ENCODE assay signal across 8 cellular contexts in the genomic region with DNA sequence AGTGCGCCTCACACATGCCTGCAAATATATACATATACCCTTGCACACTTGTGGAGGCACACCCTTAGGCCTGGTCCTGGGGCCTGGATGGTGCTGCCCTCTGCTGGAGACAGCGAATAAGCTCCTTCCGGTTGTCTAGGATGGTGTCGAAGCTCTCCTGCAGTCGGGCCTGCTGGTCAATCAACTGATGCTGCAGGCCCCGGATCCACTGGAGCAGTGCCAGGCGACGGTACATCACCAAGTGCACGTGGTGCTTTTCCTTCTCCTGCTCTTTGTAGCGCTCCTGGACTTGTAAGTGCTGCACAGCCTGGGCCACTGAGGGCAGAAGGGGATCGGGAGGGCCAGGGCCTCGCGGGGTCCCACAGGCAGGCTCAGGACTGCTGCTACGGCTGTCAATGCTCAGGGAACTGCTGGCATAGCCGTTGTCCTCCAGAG. TPM values are rescaled to one million over a fixed set of nuclear protein-coding genes. Genes with fewer than 3 reads are reported as not detected.
DNase-seq lines count a peak whose midpoint lies in the region; ATAC-seq, FAIRE-seq and TF ChIP-seq lines count a peak whose summit lies in the region.

No MANE protein-coding gene starts in this region.

- peak; percentile 87 for DNase-seq in GM20000 (ENCODE audit: low spot score)
- DNase-seq in NCI-H2029 (lab: John Stamatoyannopoulos, UW), result peak; percentile 60
- peak; percentile 46 for DNase-seq in T1000 (lab: John Stamatoyannopoulos, UW)
- DNase-seq in astrocyte (ENCODE audit: low read depth), result peak; percentile 41
- peak; percentile 62 to 71 for DNase-seq in hippocampal formation (lab: John Stamatoyannopoulos, UW)
- peak; percentile 56 to 79 for DNase-seq in stimulated activated CD4-positive, alpha-beta T cell treated with anti-CD3 and anti-CD28 coated beads, Interleukin-12 subunit alpha, Interleukin-12 subunit beta, amount 100 ng/mL, for 24 hours (ENCODE audit: low read depth in 2 of 2)

- TF ChIP-seq CTCF in C4-2B (conservative IDR thresholded peaks at IDR 0.05), result peak; percentile 98
- TF ChIP-seq CTCF in GM20000 (IDR thresholded peaks at IDR 0.05; ENCODE audit: extremely low read depth, missing control alignments), result peak; percentile 85
- peak; percentile 78 for TF ChIP-seq CTCF in astrocyte (IDR thresholded peaks at IDR 0.05; ENCODE audit: insufficient read depth, low read depth, low read length)

- no peak overlapping the region for H3K4me3 ChIP-seq in astrocyte (ENCODE audit: insufficient read depth, low read depth, low read length)

- H3K27ac Mint-ChIP-seq in astrocyte (ENCODE audit: unreplicated experiment), result no peak overlapping the region

- peaks cover 10% of the 10 kb centered on the region for H3K36me3 Mint-ChIP-seq in astrocyte (ENCODE audit: low read depth, unreplicated experiment)

- FAIRE-seq in astrocyte (lab: Jason Lieb, UNC), result no peak

- peaks cover 16% of the 10 kb centered on the region for H3K4me1 ChIP-seq in astrocyte (ENCODE audit: insufficient read depth, low read length)

- peak overlapping the region; percentile 36 for H3K4me3 Mint-ChIP-seq in astrocyte (ENCODE audit: unreplicated experiment)

- no peak overlapping the region for H2AFZ ChIP-seq in astrocyte (ENCODE audit: low read depth, low read length)

- H3K4me2 ChIP-seq in astrocyte (ENCODE audit: low read length), result peak overlapping the region; percentile 51

- no peak overlapping the region for H3K9ac ChIP-seq in astrocyte (ENCODE audit: low read length)

- peaks cover 47% of the 10 kb centered on the region for H3K79me2 ChIP-seq in astrocyte (ENCODE audit: insufficient read depth, low read length)

- H3K36me3 ChIP-seq in astrocyte (ENCODE audit: insufficient read depth, low read length), result peaks cover 4% of the 10 kb centered on the region

- H3K27ac ChIP-seq in C4-2B (peak overlapping the region; percentile 30), astrocyte (ENCODE audit: low read depth, low read length) (no peak overlapping the region)

- peaks cover 16% of the 10 kb centered on the region for H3K4me1 Mint-ChIP-seq in astrocyte (ENCODE audit: low read depth, unreplicated experiment)

- no peaks in the 10 kb centered on the region for H3K9me3 ChIP-seq in astrocyte (ENCODE audit: insufficient read depth, low read depth, low read length)

- ATAC-seq in GM18858 (IDR thresholded peaks at IDR 0.05; ENCODE audit: unreplicated experiment), result no peak

- H3K9me3 Mint-ChIP-seq in astrocyte (ENCODE audit: unreplicated experiment), result no peaks in the 10 kb centered on the region

- H4K20me1 ChIP-seq in astrocyte (ENCODE audit: insufficient read depth, low read length), result peaks cover 57% of the 10 kb centered on the region

- no peaks in the 10 kb centered on the region for H3K27me3 ChIP-seq in astrocyte (ENCODE audit: insufficient read depth, low read length)

- no peaks in the 10 kb centered on the region for H3K27me3 Mint-ChIP-seq in astrocyte (ENCODE audit: low read depth, unreplicated experiment)

RNA-seq across cellular contexts. Expression of a gene that starts 3.1 kb away (rescaled TPM):
- total RNA-seq in astrocyte, result 12.2 and 12.5 TPM in 2 replicates

RNA-seq across cellular contexts. Expression of a gene that starts 54.2 kb away (rescaled TPM):
- total RNA-seq in astrocyte, result 4.3 and 5.3 TPM in 2 replicates
